8 cellular contexts compared by ENCODE assay signal in genomic region chr1:84772428-84772943, GRCh38.
DNase-seq lines count a peak whose midpoint lies in the region; ATAC-seq and TF ChIP-seq lines count a peak whose summit lies in the region.

No MANE protein-coding gene starts in this region.

- ATAC-seq in GM19328 (IDR thresholded peaks at IDR 0.05; ENCODE audit: unreplicated experiment), result peak; percentile 64
- peak; percentile 83 for ATAC-seq in naive thymus-derived CD4-positive, alpha-beta T cell
- ATAC-seq in stimulated activated naive B cell treated with anti-CD40 and anti-IgM and Interleukin-4, amounts not matched to agents 10 μg/mL and 1 μg/mL and 100 μg/mL, for 72 hours (replicated peaks), result peak; percentile 80 to 83

- intact Hi-C loops in naive thymus-derived CD4-positive, alpha-beta T cell (cut with micrococcal nuclease), result loop anchor here (1.0 to 5.0 kb wide), 12 partner anchors 104 to 868 kb away; no protein-coding TSS in a partner anchor

- no peak overlapping the region for H3K27ac Mint-ChIP-seq in naive thymus-derived CD4-positive, alpha-beta T cell
- H3K27ac Mint-ChIP-seq in stimulated activated naive B cell treated with anti-CD40 and anti-IgM and Interleukin-4, amounts not matched to agents 10 μg/mL and 1 μg/mL and 100 μg/mL, for 72 hours, result no peak overlapping the region

- peak; percentile 83 for TF ChIP-seq CTCF in HL-60 (IDR thresholded peaks at IDR 0.05; ENCODE audit: insufficient read depth, low read length)
- TF ChIP-seq CTCF in epithelial cell of esophagus (IDR thresholded peaks at IDR 0.05; ENCODE audit: insufficient read depth, low read depth, low read length, missing control alignments), result peak; percentile 97

- POLR2A ChIA-PET in naive thymus-derived CD4-positive, alpha-beta T cell (lab: Charles Lee), result no interaction called here

- H3K27me3 Mint-ChIP-seq in naive thymus-derived CD4-positive, alpha-beta T cell, result peaks cover 5 to 31% (median 9%) of the 10 kb centered on the region in 5 donors
- H3K27me3 Mint-ChIP-seq in stimulated activated naive B cell treated with anti-CD40 and anti-IgM and Interleukin-4, amounts not matched to agents 10 μg/mL and 1 μg/mL and 100 μg/mL, for 72 hours, result peaks cover 9 to 15% of the 10 kb centered on the region in 2 donors

- no peak overlapping the region for H3K4me3 ChIP-seq in HL-60 (replicated peaks; ENCODE audit: insufficient read depth, low read length)
- H3K4me3 ChIP-seq in NT2/D1 (ENCODE audit: insufficient read length, low read depth), result no peak overlapping the region
- no peak overlapping the region for H3K4me3 ChIP-seq in epithelial cell of esophagus (ENCODE audit: low read length)
- H3K4me3 ChIP-seq in naive thymus-derived CD4-positive, alpha-beta T cell (ENCODE audit: low read length), result no peak overlapping the region

- H3K9ac ChIP-seq in NT2/D1 (ENCODE audit: insufficient read length, low read depth), result no peak overlapping the region

- no peaks in the 10 kb centered on the region for H3K9me3 Mint-ChIP-seq in naive thymus-derived CD4-positive, alpha-beta T cell
- H3K9me3 Mint-ChIP-seq in stimulated activated naive B cell treated with anti-CD40 and anti-IgM and Interleukin-4, amounts not matched to agents 10 μg/mL and 1 μg/mL and 100 μg/mL, for 72 hours, result no peaks in the 10 kb centered on the region

- H3K27me3 ChIP-seq in HL-60 (ENCODE audit: insufficient read depth, poor library complexity, severe bottlenecking) (peaks cover 3% of the 10 kb centered on the region), NT2/D1 (ENCODE audit: insufficient read depth, insufficient read length) (no peaks in the 10 kb centered on the region)
- H3K27me3 ChIP-seq in naive thymus-derived CD4-positive, alpha-beta T cell (ENCODE audit: control insufficient read depth in 2 of 2, insufficient read depth in 2 of 2, low read length in 2 of 2), result no peaks in the 10 kb centered on the region

- H3K9me3 ChIP-seq in NT2/D1 (ENCODE audit: insufficient read depth, low read length), result no peaks in the 10 kb centered on the region
- H3K9me3 ChIP-seq in naive thymus-derived CD4-positive, alpha-beta T cell (ENCODE audit: control insufficient read depth in 2 of 3, low read length in 3 of 3), result no peaks in the 10 kb centered on the region

- CTCF ChIA-PET in naive thymus-derived CD4-positive, alpha-beta T cell (lab: Charles Lee), result interaction anchor here (0.6 to 2.3 kb wide), 14 partner anchors 10 to 839 kb away, joined by 3 to 7 read pairs (median 4); no protein-coding TSS in a partner anchor

- H3K4me1 ChIP-seq in NT2/D1 (ENCODE audit: insufficient read depth, insufficient read length), result peaks cover 12% of the 10 kb centered on the region
- no peaks in the 10 kb centered on the region for H3K4me1 ChIP-seq in naive thymus-derived CD4-positive, alpha-beta T cell (ENCODE audit: control insufficient read depth in 2 of 2, insufficient read depth in 2 of 2, low read length in 2 of 2)

- peak; percentile 76 for DNase-seq in CD1c-positive myeloid dendritic cell (ENCODE audit: extremely low spot score)
- DNase-seq in HL-60 (ENCODE audit: low read depth in 1 of 2, low spot score in 1 of 2), result peak; percentile 49 to 68
- peak; percentile 91 for DNase-seq in NT2/D1 (ENCODE audit: low read depth, low spot score)
- DNase-seq in activated CD8-positive, alpha-beta memory T cell treated with anti-CD3 and anti-CD28 coated beads, Interleukin-2, amount 50 U/mL, for 1 hour (ENCODE audit: extremely low read depth), result peak; percentile 45
- peak; percentile 90 for DNase-seq in epithelial cell of esophagus (ENCODE audit: low read depth)
- DNase-seq in naive thymus-derived CD4-positive, alpha-beta T cell, result peak; percentile 51 to 74 (median 64)
- DNase-seq in stimulated activated naive B cell treated with anti-CD40 and anti-IgM and Interleukin-4, amounts not matched to agents 10 μg/mL and 1 μg/mL and 100 μg/mL, for 72 hours, result peak; percentile 51

- no peak overlapping the region for H3K27ac ChIP-seq in HL-60 (replicated peaks)
- H3K27ac ChIP-seq in naive thymus-derived CD4-positive, alpha-beta T cell (ENCODE audit: low read depth, low read length), result no peak overlapping the region

- no peak overlapping the region for H3K4me3 Mint-ChIP-seq in naive thymus-derived CD4-positive, alpha-beta T cell
- H3K4me3 Mint-ChIP-seq in stimulated activated naive B cell treated with anti-CD40 and anti-IgM and Interleukin-4, amounts not matched to agents 10 μg/mL and 1 μg/mL and 100 μg/mL, for 72 hours, result no peak overlapping the region

- peaks cover 0 to 4% (median 0%) of the 10 kb centered on the region in 7 donors for H3K4me1 Mint-ChIP-seq in naive thymus-derived CD4-positive, alpha-beta T cell
- H3K4me1 Mint-ChIP-seq in stimulated activated naive B cell treated with anti-CD40 and anti-IgM and Interleukin-4, amounts not matched to agents 10 μg/mL and 1 μg/mL and 100 μg/mL, for 72 hours, result no peaks in the 10 kb centered on the region

- no peaks in the 10 kb centered on the region for H3K36me3 Mint-ChIP-seq in naive thymus-derived CD4-positive, alpha-beta T cell
- no peaks in the 10 kb centered on the region for H3K36me3 Mint-ChIP-seq in stimulated activated naive B cell treated with anti-CD40 and anti-IgM and Interleukin-4, amounts not matched to agents 10 μg/mL and 1 μg/mL and 100 μg/mL, for 72 hours

- H3K36me3 ChIP-seq in NT2/D1 (ENCODE audit: insufficient read depth, insufficient read length, low read length), result no peaks in the 10 kb centered on the region
- no peaks in the 10 kb centered on the region for H3K36me3 ChIP-seq in naive thymus-derived CD4-positive, alpha-beta T cell (ENCODE audit: control insufficient read depth in 2 of 3, insufficient read depth in 3 of 3, low read length in 3 of 3)
